9 cellular contexts compared by ENCODE assay signal in the genomic region with DNA sequence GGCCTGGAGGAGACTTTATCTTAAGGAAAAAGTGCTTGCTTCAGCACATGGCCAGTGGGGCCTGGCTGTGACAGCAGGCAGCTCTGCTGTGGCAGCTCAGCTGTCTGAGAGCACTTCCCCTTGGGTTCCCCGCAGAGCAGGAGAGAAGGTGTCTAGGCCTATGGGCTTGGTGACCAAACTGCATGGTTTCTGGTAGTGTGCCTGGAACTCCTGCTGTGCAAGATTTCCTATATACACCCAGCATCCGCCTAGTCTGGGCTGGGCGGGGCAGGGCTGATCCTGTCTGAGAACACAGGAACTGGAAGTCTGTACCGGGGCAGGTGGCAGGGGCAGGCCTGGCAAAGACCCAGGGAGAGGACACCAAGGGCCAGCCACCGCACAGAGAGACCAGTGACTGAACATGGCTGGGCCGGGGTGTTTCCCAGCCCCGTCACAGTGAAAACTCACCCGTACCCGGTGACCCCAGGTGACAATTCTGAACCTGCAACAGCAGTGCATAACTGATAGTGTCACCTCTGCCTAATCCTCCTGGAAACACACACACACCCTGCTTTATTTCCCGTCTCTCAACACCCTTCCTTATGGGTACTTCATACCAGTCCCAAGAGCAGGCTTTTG. TPM values are rescaled to one million over a fixed set of nuclear protein-coding genes. Genes with fewer than 3 reads are reported as not detected.
DNase-seq lines count a peak whose midpoint lies in the region; ATAC-seq, FAIRE-seq and TF ChIP-seq lines count a peak whose summit lies in the region.
"Had no signal": no experiment of that assay in that cellular context is flagged by ENCODE, and none has a peak within 500 bp of the region (broad histone marks: within the 10 kb centered on the region; RNA-seq: fewer than 3 reads in every experiment).

No MANE protein-coding gene starts in this region.

- H3K4me1 Mint-ChIP-seq in activated naive CD4-positive, alpha-beta T cell treated with anti-CD3 and anti-CD28 coated beads for 36 hours (ENCODE audit: low read depth) = peaks cover 15% of the 10 kb centered on the region

- CTCF ChIA-PET in activated naive CD4-positive, alpha-beta T cell treated with anti-CD3 and anti-CD28 coated beads for 36 hours (lab: Charles Lee) = no interaction called here
- CTCF ChIA-PET in K562 (lab: Yijun Ruan, JAX; ENCODE audit: low intra/inter-chr PET ratio) = no interaction called here

- DNase-seq in activated naive CD4-positive, alpha-beta T cell treated with anti-CD3 and anti-CD28 coated beads for 36 hours = peak; percentile 14
- no peak for DNase-seq in activated naive CD4-positive, alpha-beta T cell (lab: John Stamatoyannopoulos, UW)
- DNase-seq in NCI-H2171 (lab: John Stamatoyannopoulos, UW) (peak; percentile 50), K562 (ENCODE audit: extremely low read depth in 1 of 4, low spot score in 3 of 4) (peak; percentile 53 to 78 (median 59)), medulla oblongata (ENCODE audit: extremely low spot score) (peak; percentile 68), cerebellum (ENCODE audit: low spot score) (no peak)
- DNase-seq in stimulated activated CD4-positive, alpha-beta T cell treated with anti-CD3 and anti-CD28 coated beads, Interleukin-4, amount 100 ng/mL, for 1 hour = no peak

- H2AFZ ChIP-seq in K562 (ENCODE audit: low read depth, low read length) = peak overlapping the region; percentile 22; the same call in 1 of the 2 replicates

- peak; percentile 86 for FAIRE-seq in K562 (lab: Jason Lieb, UNC)

- peaks cover 22% of the 10 kb centered on the region; the same call in 2 of the 3 replicates for H3K36me3 ChIP-seq in K562 (ENCODE audit: control insufficient read depth, insufficient read depth, low read length)

- POLR2A ChIA-PET in K562 (lab: Yijun Ruan, JAX) = no interaction called here

- no peak overlapping the region for H3K27ac Mint-ChIP-seq in activated naive CD4-positive, alpha-beta T cell treated with anti-CD3 and anti-CD28 coated beads for 36 hours
- H3K27ac Mint-ChIP-seq: activated naive CD8-positive, alpha-beta T cell had no signal

- H3K9me3 Mint-ChIP-seq in activated naive CD4-positive, alpha-beta T cell treated with anti-CD3 and anti-CD28 coated beads for 36 hours = no peaks in the 10 kb centered on the region

- no peak overlapping the region for H3K4me3 ChIP-seq in K562

- ATAC-seq in HG02870 (IDR thresholded peaks at IDR 0.05; ENCODE audit: unreplicated experiment) (peak; percentile 49), K562 (peak; percentile 82)

- H3K9me1 ChIP-seq in K562 (ENCODE audit: control insufficient read depth, insufficient read depth, low read length) = no peaks in the 10 kb centered on the region

- H3K79me2 ChIP-seq in K562 (ENCODE audit: control insufficient read depth, insufficient read depth, low read length) = peaks cover 74% of the 10 kb centered on the region

- H4K20me1 ChIP-seq in K562 (replicated peaks; ENCODE audit: control insufficient read depth, insufficient read depth, low read length) = no peaks in the 10 kb centered on the region; the same call in 1 of the 2 replicates

- peak overlapping the region; percentile 61 for H3K4me2 ChIP-seq in K562 (ENCODE audit: insufficient read depth, low read length)

- TF ChIP-seq CTCF in K562 (IDR thresholded peaks at IDR 0.05 in 2 of 3, conservative IDR thresholded peaks at IDR 0.05 in 1 of 3; ENCODE audit: insufficient read depth in 2 of 3, low read depth in 1 of 3, low read length in 3 of 3) = no peak

- peaks cover 20 to 30% of the 10 kb centered on the region in 2 experiments for H3K4me1 ChIP-seq in K562 (replicated peaks in 1 of 2; ENCODE audit: control insufficient read depth in 2 of 2, insufficient read depth in 2 of 2, low read length in 2 of 2)

- intact Hi-C loops in activated naive CD4-positive, alpha-beta T cell treated with anti-CD3 and anti-CD28 coated beads for 36 hours (cut with micrococcal nuclease) = no loop called here
- intact Hi-C loops in K562 (cut with micrococcal nuclease) = no loop called here

- H3K27me3 ChIP-seq in K562 (ENCODE audit: control insufficient read depth in 2 of 2, insufficient read depth in 2 of 2, low read length in 2 of 2) = no peaks in the 10 kb centered on the region

- no peak overlapping the region for H3K4me3 Mint-ChIP-seq in activated naive CD4-positive, alpha-beta T cell treated with anti-CD3 and anti-CD28 coated beads for 36 hours
- H3K4me3 Mint-ChIP-seq: activated naive CD8-positive, alpha-beta T cell had no signal

- no peak for TF ChIP-seq POLR2A in K562 (conservative IDR thresholded peaks at IDR 0.05)

- peak overlapping the region; percentile 68 for H3K27ac ChIP-seq in K562 (ENCODE audit: extremely low read depth, low read depth, low read length)

- BruUV-seq in K562 (replicated peaks; lab: Mats Ljungman, UMichigan) = no TSS peak

- 0 out of 2 replicates have a peak, but pooled peaks have one; percentile 2 for TF ChIP-seq EP300 in K562 (IDR thresholded peaks at IDR 0.05; ENCODE audit: low read length)

- WGBS in K562 (ENCODE audit: insufficient coverage, low coverage, missing lambda C conversion rate) = 8% methylated on average over 8 of the region's 10 CpGs

- peak overlapping the region; percentile 33 to 81 for H3K9ac ChIP-seq in K562 (ENCODE audit: insufficient read depth in 1 of 2, low read depth in 2 of 2, low read length in 2 of 2)

- in situ Hi-C loops in K562 (cut with MboI) = no loop called here

- H3K36me3 Mint-ChIP-seq in activated naive CD4-positive, alpha-beta T cell treated with anti-CD3 and anti-CD28 coated beads for 36 hours (ENCODE audit: low read depth) = no peaks in the 10 kb centered on the region

- no peaks in the 10 kb centered on the region for H3K9me3 ChIP-seq in K562 (replicated peaks; ENCODE audit: control insufficient read depth, insufficient read depth, low read depth, low read length)

- no peak for TF ChIP-seq RAD21 in K562 (CRISPR knock-in tag; conservative IDR thresholded peaks at IDR 0.05 in 1 of 2, IDR thresholded peaks at IDR 0.05 in 1 of 2)

- peaks cover 2% of the 10 kb centered on the region for H3K27me3 Mint-ChIP-seq in activated naive CD4-positive, alpha-beta T cell treated with anti-CD3 and anti-CD28 coated beads for 36 hours (ENCODE audit: low read depth)
- H3K27me3 Mint-ChIP-seq: activated naive CD8-positive, alpha-beta T cell had no signal

TF ChIP-seq in K562, 482 proteins besides CTCF, POLR2A, EP300 and RAD21 (continues in another document):
- TF ChIP-seq FOXA3 (CRISPR knock-in tag; conservative IDR thresholded peaks at IDR 0.05 in 1 of 2, IDR thresholded peaks at IDR 0.05 in 1 of 2) = 0 out of 4 replicates have a peak, but pooled peaks of 1 of the 2 experiments have one; percentile 28
- TF ChIP-seq SIN3A (IDR thresholded peaks at IDR 0.05; ENCODE audit: borderline replicate concordance in 2 of 2, control insufficient read depth in 1 of 2, low read depth in 2 of 2, low read length in 2 of 2) = peak in 1 of 2 experiments; percentile 74; a peak in 2 of 4 replicates
- TF ChIP-seq DPF2 (IDR thresholded peaks at IDR 0.05) = 0 out of 2 replicates have a peak, but pooled peaks have one; percentile 43

RNA-seq across cellular contexts. Expression of a gene that starts 39.3 kb away (rescaled TPM):
- total RNA-seq in activated naive CD4-positive, alpha-beta T cell treated with anti-CD3 and anti-CD28 coated beads for 36 hours = 1 to 10 TPM; 9.4 to 9.7 TPM
- 65.0 and 350 TPM in 2 replicates for total RNA-seq in K562 (2011; cell fraction: chromatin; rRNA removed; ENCODE audit: low replicate concordance)
- 31.9 and 54.3 TPM in 2 replicates for total RNA-seq in K562 (2011; cell fraction: nucleolus; rRNA removed)
- 103 and 111 TPM in 2 replicates for total RNA-seq in K562 (2011; cell fraction: nucleoplasm; rRNA removed)
- 22.0 and 32.0 TPM in 2 replicates for total RNA-seq in K562 (2014; rRNA removed)
- 58.1 and 65.4 TPM in 2 replicates for total RNA-seq in K562 (2014; rRNA removed; fragmentation: Illumina TruSeq; extraction: Trizol)
- 49.1 and 54.0 TPM in 2 replicates for total RNA-seq in K562 (2015; rRNA removed; fragmentation: Illumina TruSeq; extraction: Trizol)
- total RNA-seq in K562 (2021) = 38.8 and 40.7 TPM in 2 replicates
- 33.9 and 41.6 TPM in 2 replicates for polyA plus RNA-seq in K562 (2011; rRNA removed)
- polyA plus RNA-seq in K562 (2011; cell fraction: cytosol; rRNA removed) = 6.7 and 13.4 TPM in 2 replicates
- 31.4 and 44.3 TPM in 2 replicates for polyA plus RNA-seq in K562 (2011; cell fraction: nucleus; rRNA removed)
- polyA plus RNA-seq in K562 (2012) = 20.4 and 21.2 TPM in 2 replicates
- polyA plus RNA-seq in K562 (2014; fragmentation: Illumina TruSeq; extraction: Trizol) = 25.6 and 29.0 TPM in 2 replicates
- polyA plus RNA-seq in K562 (2014; fragmentation: Nextera tagmentation; extraction: Ambion mirVana) = 10 to 100 TPM; 33.7 to 69.3 TPM
- 26.1 and 40.6 TPM in 2 replicates for polyA plus RNA-seq in K562 (2014; rRNA removed)
- polyA minus RNA-seq in K562 (2011; rRNA and poly(A)+ RNA removed) = 179 and 246 TPM in 2 replicates
- 23.1 and 25.2 TPM in 2 replicates for polyA minus RNA-seq in K562 (2011; cell fraction: cytosol; rRNA and poly(A)+ RNA removed)
- polyA minus RNA-seq in K562 (2011; cell fraction: nucleus; rRNA and poly(A)+ RNA removed) = 89.8 and 176 TPM in 2 replicates
- 185 TPM for total RNA-seq in cerebellum

RNA-seq across cellular contexts. Expression of a gene that starts 41.4 kb away (rescaled TPM):
- under 1 TPM; 0.17 to 0.19 TPM for total RNA-seq in activated naive CD4-positive, alpha-beta T cell treated with anti-CD3 and anti-CD28 coated beads for 36 hours
- not detected in 2 replicates for total RNA-seq in K562 (2011; cell fraction: chromatin; rRNA removed; ENCODE audit: low replicate concordance)
- not detected in 2 replicates for total RNA-seq in K562 (2011; cell fraction: nucleolus; rRNA removed)
- total RNA-seq in K562 (2011; cell fraction: nucleoplasm; rRNA removed) = not detected in 2 replicates
- total RNA-seq in K562 (2014; rRNA removed) = not detected in 2 replicates
- 0.07 TPM in 1 of 2 replicates, not detected in the other for total RNA-seq in K562 (2014; rRNA removed; fragmentation: Illumina TruSeq; extraction: Trizol)
- total RNA-seq in K562 (2015; rRNA removed; fragmentation: Illumina TruSeq; extraction: Trizol) = not detected in 2 replicates
- total RNA-seq in K562 (2021) = 0.13 TPM in 1 of 2 replicates, not detected in the other
- polyA plus RNA-seq in K562 (2011; rRNA removed) = not detected in 2 replicates
- polyA plus RNA-seq in K562 (2011; cell fraction: cytosol; rRNA removed) = not detected in 2 replicates
- 0.07 TPM in 1 of 2 replicates, not detected in the other for polyA plus RNA-seq in K562 (2011; cell fraction: nucleus; rRNA removed)
- 0.10 TPM in 1 of 2 replicates, not detected in the other for polyA plus RNA-seq in K562 (2012)
- 0.10 and 0.29 TPM in 2 replicates for polyA plus RNA-seq in K562 (2014; fragmentation: Illumina TruSeq; extraction: Trizol)
- under 1 TPM in 1 of 2 experiments, not detected in 1; 0.06 TPM for polyA plus RNA-seq in K562 (2014; fragmentation: Nextera tagmentation; extraction: Ambion mirVana)
- 0.19 TPM in 1 of 2 replicates, not detected in the other for polyA plus RNA-seq in K562 (2014; rRNA removed)
- not detected in 2 replicates for polyA minus RNA-seq in K562 (2011; rRNA and poly(A)+ RNA removed)
- not detected in 2 replicates for polyA minus RNA-seq in K562 (2011; cell fraction: cytosol; rRNA and poly(A)+ RNA removed)
- not detected in 2 replicates for polyA minus RNA-seq in K562 (2011; cell fraction: nucleus; rRNA and poly(A)+ RNA removed)
- total RNA-seq in cerebellum = 0.73 TPM

Comparison
In these comparisons a context has a peak if more than half of its experiments do, and no peak if none do; other contexts are left out.
1. DNase-seq: peak in activated naive CD4-positive, alpha-beta T cell treated with anti-CD3 and anti-CD28 coated beads for 36 hours (single experiment), NCI-H2171 (single experiment), K562 (4 of 4) and medulla oblongata (single experiment); none in activated naive CD4-positive, alpha-beta T cell (0 of 4), stimulated activated CD4-positive, alpha-beta T cell treated with anti-CD3 and anti-CD28 coated beads, Interleukin-4, amount 100 ng/mL, for 1 hour (single experiment) and cerebellum (single experiment).